In genomic region chr21:33641339-33642026, GRCh38 we compare ENCODE assay signal across 1 cellular context.
TF ChIP-seq lines count a peak whose summit lies in the region.

Gene CRYZL1, minus strand, starts transcription at chr21:33641741. Its CDS starts 10,190 bp downstream, at chr21:33631551.

TF ChIP-seq in K562, 482 proteins besides CTCF, POLR2A, EP300 and RAD21 (continued from another document):
- no peak for TF ChIP-seq CGGBP1 (CRISPR knock-in tag; IDR thresholded peaks at IDR 0.05)
- peak; percentile 99 for TF ChIP-seq BMI1 (IDR thresholded peaks at IDR 0.05; ENCODE audit: low read length)
- 0 out of 2 replicates have a peak, but pooled peaks have one; percentile 19 for TF ChIP-seq GMEB1 (CRISPR knock-in tag; IDR thresholded peaks at IDR 0.05)
- TF ChIP-seq ZNF384 (IDR thresholded peaks at IDR 0.05; ENCODE audit: low read depth, low read length) = no peak
- TF ChIP-seq KDM1A (IDR thresholded peaks at IDR 0.05) = peak; percentile 5 to 10; a peak in 1 of 4 replicates
- TF ChIP-seq ZFX (CRISPR knock-in tag; IDR thresholded peaks at IDR 0.05) = peak; percentile 100
- peak; percentile 53; the same call in 1 of the 2 replicates for TF ChIP-seq CEBPZ (IDR thresholded peaks at IDR 0.05; ENCODE audit: borderline replicate concordance, low read depth, low read length)
- TF ChIP-seq ZMIZ1 (IDR thresholded peaks at IDR 0.05; ENCODE audit: low read depth in 2 of 2, low read length in 2 of 2) = no peak
- TF ChIP-seq ZNF408 (CRISPR knock-in tag; IDR thresholded peaks at IDR 0.05; ENCODE audit: low read depth) = no peak
- peak; percentile 84 for TF ChIP-seq FOXP1 (CRISPR knock-in tag; IDR thresholded peaks at IDR 0.05)
- TF ChIP-seq USF1 (CRISPR knock-in tag; IDR thresholded peaks at IDR 0.05) = peak; percentile 46
- peak; percentile 99 for TF ChIP-seq RFX1 (IDR thresholded peaks at IDR 0.05)
- TF ChIP-seq SIRT6 (IDR thresholded peaks at IDR 0.05; ENCODE audit: low read depth, low read length) = no peak
- TF ChIP-seq GATAD2A (IDR thresholded peaks at IDR 0.05) = no peak
- peak in 1 of 2 experiments; percentile 84; a peak in 1 of 4 replicates for TF ChIP-seq FOXA3 (CRISPR knock-in tag; conservative IDR thresholded peaks at IDR 0.05 in 1 of 2, IDR thresholded peaks at IDR 0.05 in 1 of 2)
